In genomic region chr19:11256189-11256588, GRCh38 we compare ENCODE assay signal across 19 cellular contexts. TPM values are rescaled to one million over a fixed set of nuclear protein-coding genes. Genes with fewer than 3 reads are reported as not detected.
A peak's percentile ranks its signal among the peaks of the same experiment; 100 is the strongest.
DNase-seq lines count a peak whose midpoint lies in the region; ATAC-seq and TF ChIP-seq lines count a peak whose summit lies in the region.
"Had no signal": no experiment of that assay in that cellular context is flagged by ENCODE, and none has a peak within 500 bp of the region (broad histone marks: within the 10 kb centered on the region; RNA-seq: fewer than 3 reads in every experiment).

No MANE protein-coding gene starts in this region.

- no peak for ATAC-seq in SK-N-SH treated with all-trans-retinoic acid at 6 μM for 48 hours
- no peak for ATAC-seq in GM19351 (IDR thresholded peaks at IDR 0.05; ENCODE audit: unreplicated experiment)
- ATAC-seq: stimulated activated naive CD8-positive, alpha-beta T cell treated with anti-CD3 and anti-CD28 coated beads, Interleukin-15, amount 100 ng/mL, for 72 hours had no signal

- H3K36me3 ChIP-seq in SK-N-SH (replicated peaks in 1 of 2; ENCODE audit: control insufficient read depth in 1 of 2, insufficient read depth in 2 of 2, low read length in 1 of 2) = peaks cover 5 to 9% of the 10 kb centered on the region in 2 experiments
- H3K36me3 ChIP-seq in vagina = peaks cover 0 to 15% of the 10 kb centered on the region in 2 donors
- H3K36me3 ChIP-seq: neural progenitor cell had no signal

- H3F3A ChIP-seq in SK-N-SH (replicated peaks; ENCODE audit: insufficient read depth) = no peaks in the 10 kb centered on the region

- no peak for TF ChIP-seq CTCF in SK-N-SH (IDR thresholded peaks at IDR 0.05)
- TF ChIP-seq CTCF in vagina (IDR thresholded peaks at IDR 0.05) = no peak
- no peak for TF ChIP-seq CTCF in chondrocyte (IDR thresholded peaks at IDR 0.05)

- H4K20me1 ChIP-seq in SK-N-SH (ENCODE audit: insufficient read depth) = no peaks in the 10 kb centered on the region

- CTCF ChIA-PET in SK-N-SH (lab: Yijun Ruan, JAX) = interaction anchor here (0.6 to 6.6 kb wide), 6 partner anchors 10 to 226 kb away, joined by 3 to 48 read pairs (median 3); no protein-coding TSS in a partner anchor

- H3K4me3 Mint-ChIP-seq in chondrocyte (ENCODE audit: unreplicated experiment) = no peak overlapping the region
- H3K4me3 Mint-ChIP-seq: IgD-negative memory B cell; neural progenitor cell; stimulated activated naive CD8-positive, alpha-beta T cell treated with anti-CD3 and anti-CD28 coated beads, Interleukin-15, amount 100 ng/mL, for 72 hours had no signal

- H3K9ac ChIP-seq in SK-N-SH = no peak overlapping the region
- H3K9ac ChIP-seq: neural progenitor cell had no signal

- POLR2A ChIA-PET in SK-N-SH (lab: Yijun Ruan, JAX) = no interaction called here

- H3K27me3 Mint-ChIP-seq in chondrocyte (ENCODE audit: low read depth) = no peaks in the 10 kb centered on the region

- H3K27ac ChIP-seq in SK-N-SH (ENCODE audit: low read depth in 2 of 2, low read length in 1 of 2) (no peak overlapping the region), vagina (peak overlapping the region; percentile 54)
- H3K27ac ChIP-seq: neural progenitor cell had no signal

- no peaks in the 10 kb centered on the region for H3K27me3 ChIP-seq in SK-N-SH (ENCODE audit: insufficient read depth)
- no peaks in the 10 kb centered on the region for H3K27me3 ChIP-seq in vagina
- H3K27me3 ChIP-seq: neural progenitor cell had no signal

- no peak for TF ChIP-seq POLR2A in vagina (IDR thresholded peaks at IDR 0.05)

- no peaks in the 10 kb centered on the region for H3K9me2 ChIP-seq in SK-N-SH

- no peak overlapping the region for H2AFZ ChIP-seq in SK-N-SH (ENCODE audit: low read depth)
- H2AFZ ChIP-seq: neural progenitor cell had no signal

- H3K4me3 ChIP-seq in SK-N-SH (ENCODE audit: low read depth in 2 of 2, low read length in 1 of 2) = no peak overlapping the region
- H3K4me3 ChIP-seq in vagina = no peak overlapping the region
- H3K4me3 ChIP-seq: neural progenitor cell had no signal

- no peak overlapping the region for H3K27ac Mint-ChIP-seq in chondrocyte (ENCODE audit: unreplicated experiment)
- H3K27ac Mint-ChIP-seq: CD4-positive, CD25-positive, alpha-beta regulatory T cell; IgD-negative memory B cell; neural progenitor cell; stimulated activated naive CD8-positive, alpha-beta T cell treated with anti-CD3 and anti-CD28 coated beads, Interleukin-15, amount 100 ng/mL, for 72 hours had no signal

- 54% methylated on average over 2 of the region's 7 CpGs for WGBS in SK-N-SH (ENCODE audit: low lambda C conversion rate)

- H3K36me3 Mint-ChIP-seq in chondrocyte (ENCODE audit: low read depth) = peaks cover 1% of the 10 kb centered on the region
- H3K36me3 Mint-ChIP-seq: CD4-positive, CD25-positive, alpha-beta regulatory T cell; IgD-negative memory B cell; neural progenitor cell had no signal

- TF ChIP-seq RAD21 in SK-N-SH (IDR thresholded peaks at IDR 0.05; ENCODE audit: low read length) = no peak

- no peaks in the 10 kb centered on the region for H3K9me3 Mint-ChIP-seq in chondrocyte (ENCODE audit: low read depth)
- H3K9me3 Mint-ChIP-seq: CD4-positive, CD25-positive, alpha-beta regulatory T cell; IgD-negative memory B cell; neural progenitor cell; stimulated activated naive CD8-positive, alpha-beta T cell treated with anti-CD3 and anti-CD28 coated beads, Interleukin-15, amount 100 ng/mL, for 72 hours had no signal

- H3K79me2 ChIP-seq in SK-N-SH (ENCODE audit: insufficient read depth) = no peaks in the 10 kb centered on the region

- H3K9me3 ChIP-seq in SK-N-SH (no peaks in the 10 kb centered on the region), vagina (no peaks in the 10 kb centered on the region)

- TF ChIP-seq EP300 in SK-N-SH (IDR thresholded peaks at IDR 0.05; ENCODE audit: borderline replicate concordance in 1 of 2, low read depth in 1 of 2, low read length in 1 of 2) = no peak

- H3K4me1 Mint-ChIP-seq in chondrocyte (ENCODE audit: low read depth) = peaks cover 4% of the 10 kb centered on the region
- H3K4me1 Mint-ChIP-seq: stimulated activated naive CD8-positive, alpha-beta T cell treated with anti-CD3 and anti-CD28 coated beads, Interleukin-15, amount 100 ng/mL, for 72 hours had no signal

- DNase-seq in SK-N-SH = peak; percentile 55
- peak; percentile 53 for DNase-seq in glomerular visceral epithelial cell (ENCODE audit: extremely low spot score)
- peak; percentile 57 for DNase-seq in myocyte (ENCODE audit: low read depth)
- peak in 1 of 2 donors; percentile 79 for DNase-seq in vagina (ENCODE audit: extremely low spot score in 2 of 2)
- no peak for DNase-seq in chondrocyte (ENCODE audit: low spot score)
- no peak for DNase-seq in SIG-M5 treated with dmso at 0.1 percent for 504 hours (lab: John Stamatoyannopoulos, UW; ENCODE audit: unreplicated experiment)
- DNase-seq: 8988T; activated CD4-positive, CD25-positive, alpha-beta regulatory T cell treated with anti-CD3 and anti-CD28 coated beads, Interleukin-2, amount 50 U/mL, for 72 hours; activated T-cell treated with anti-CD3 and anti-CD28 coated beads, Interleukin-2, amount 50 U/mL, for 1 hour; CD4-positive, CD25-positive, alpha-beta regulatory T cell; NCI-H1105; NCI-H446; small intestine; stimulated activated naive CD8-positive, alpha-beta T cell treated with anti-CD3 and anti-CD28 coated beads, Interleukin-15, amount 100 ng/mL, for 72 hours had no signal

- intact Hi-C loops in vagina (cut with DNase I) = no loop called here

- no peak overlapping the region for H3K4me2 ChIP-seq in SK-N-SH
- H3K4me2 ChIP-seq: neural progenitor cell had no signal

- H3K4me1 ChIP-seq in SK-N-SH (ENCODE audit: control insufficient read depth in 1 of 2, insufficient read depth in 2 of 2, low read depth in 1 of 2, low read length in 1 of 2) = no peaks in the 10 kb centered on the region; a peak in 1 of 4 replicates
- peaks cover 2% of the 10 kb centered on the region for H3K4me1 ChIP-seq in vagina
- H3K4me1 ChIP-seq: neural progenitor cell had no signal

TF ChIP-seq in SK-N-SH, 30 proteins besides CTCF, POLR2A, EP300 and RAD21 (continues in another document):
- TF ChIP-seq, protein P1, sequence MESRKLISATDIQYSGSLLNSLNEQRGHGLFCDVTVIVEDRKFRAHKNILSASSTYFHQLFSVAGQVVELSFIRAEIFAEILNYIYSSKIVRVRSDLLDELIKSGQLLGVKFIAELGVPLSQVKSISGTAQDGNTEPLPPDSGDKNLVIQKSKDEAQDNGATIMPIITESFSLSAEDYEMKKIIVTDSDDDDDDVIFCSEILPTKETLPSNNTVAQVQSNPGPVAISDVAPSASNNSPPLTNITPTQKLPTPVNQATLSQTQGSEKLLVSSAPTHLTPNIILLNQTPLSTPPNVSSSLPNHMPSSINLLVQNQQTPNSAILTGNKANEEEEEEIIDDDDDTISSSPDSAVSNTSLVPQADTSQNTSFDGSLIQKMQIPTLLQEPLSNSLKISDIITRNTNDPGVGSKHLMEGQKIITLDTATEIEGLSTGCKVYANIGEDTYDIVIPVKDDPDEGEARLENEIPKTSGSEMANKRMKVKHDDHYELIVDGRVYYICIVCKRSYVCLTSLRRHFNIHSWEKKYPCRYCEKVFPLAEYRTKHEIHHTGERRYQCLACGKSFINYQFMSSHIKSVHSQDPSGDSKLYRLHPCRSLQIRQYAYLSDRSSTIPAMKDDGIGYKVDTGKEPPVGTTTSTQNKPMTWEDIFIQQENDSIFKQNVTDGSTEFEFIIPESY (IDR thresholded peaks at IDR 0.05; ENCODE audit: borderline replicate concordance, low read depth) = no peak

TF ChIP-seq in SK-N-SH treated with all-trans-retinoic acid at 6 μM for 48 hours, 23 proteins besides CTCF, POLR2A, EP300 and RAD21 (continues in another document):
- no peak for TF ChIP-seq CSRNP3 (CRISPR knock-in tag; IDR thresholded peaks at IDR 0.05)
- no peak for TF ChIP-seq ZNF8 (CRISPR knock-in tag; IDR thresholded peaks at IDR 0.05)
- no peak for TF ChIP-seq PPARA (CRISPR knock-in tag; IDR thresholded peaks at IDR 0.05; ENCODE audit: borderline replicate concordance)
- TF ChIP-seq ARNTL (CRISPR knock-in tag; IDR thresholded peaks at IDR 0.05; ENCODE audit: borderline replicate concordance, low read depth) = no peak
- no peak for TF ChIP-seq BACH2 (CRISPR knock-in tag; IDR thresholded peaks at IDR 0.05; ENCODE audit: borderline replicate concordance)
- no peak for TF ChIP-seq ZC3H10 (CRISPR knock-in tag; IDR thresholded peaks at IDR 0.05)
- no peak for TF ChIP-seq ZFP30 (CRISPR knock-in tag; IDR thresholded peaks at IDR 0.05)

RNA-seq across cellular contexts. Expression of gene DOCK6, which starts 6.1 kb away (rescaled TPM):
- polyA plus RNA-seq in SK-N-SH (2012; rRNA removed) = 14.0 and 18.3 TPM in 2 replicates
- 5.5 and 9.7 TPM in 2 replicates for polyA plus RNA-seq in SK-N-SH (2012; cell fraction: cytosol; rRNA removed)
- 68.6 and 74.5 TPM in 2 replicates for polyA plus RNA-seq in SK-N-SH (2012; cell fraction: nucleus; rRNA removed)
- 10.1 and 12.7 TPM in 2 replicates for total RNA-seq in myocyte
- 35.2 TPM for polyA plus RNA-seq in myocyte (2012)
- total RNA-seq in vagina = 65.8 TPM
- total RNA-seq in chondrocyte = 40.7 to 46.0 TPM (median 44.4 TPM) in 3 replicates

RNA-seq across cellular contexts. Expression of gene ANGPTL8, which starts 16.8 kb away (rescaled TPM):
- 0.21 TPM in 1 of 2 replicates, not detected in the other for polyA plus RNA-seq in SK-N-SH (2012; rRNA removed)
- polyA plus RNA-seq in SK-N-SH (2012; cell fraction: cytosol; rRNA removed) = 0.08 and 0.25 TPM in 2 replicates
- polyA plus RNA-seq in SK-N-SH (2012; cell fraction: nucleus; rRNA removed) = 0.41 and 0.66 TPM in 2 replicates
- total RNA-seq in myocyte = not detected in 2 replicates
- polyA plus RNA-seq in myocyte (2012) = 0.32 TPM
- not detected for total RNA-seq in vagina
- not detected in 3 replicates for total RNA-seq in chondrocyte
- total RNA-seq: CD4-positive, CD25-positive, alpha-beta regulatory T cell had no signal
- polyA plus RNA-seq: CD4-positive, CD25-positive, alpha-beta regulatory T cell; IgD-negative memory B cell had no signal

RNA-seq across cellular contexts. Expression of gene TSPAN16, which starts 39.8 kb away (rescaled TPM):
- polyA plus RNA-seq in SK-N-SH (2012; rRNA removed) = not detected in 2 replicates
- polyA plus RNA-seq in SK-N-SH (2012; cell fraction: cytosol; rRNA removed) = not detected in 2 replicates
- not detected in 2 replicates for polyA plus RNA-seq in SK-N-SH (2012; cell fraction: nucleus; rRNA removed)
- not detected in 2 replicates for total RNA-seq in myocyte
- not detected for polyA plus RNA-seq in myocyte (2012)
- total RNA-seq in vagina = not detected
- not detected in 3 replicates for total RNA-seq in chondrocyte
- total RNA-seq: CD4-positive, CD25-positive, alpha-beta regulatory T cell had no signal
- polyA plus RNA-seq: adipose tissue; CD4-positive, CD25-positive, alpha-beta regulatory T cell; IgD-negative memory B cell; small intestine had no signal

RNA-seq across cellular contexts. Expression of gene KANK2, which starts 58.8 kb away (rescaled TPM):
- 63.9 and 92.4 TPM in 2 replicates for polyA plus RNA-seq in SK-N-SH (2012; rRNA removed)
- polyA plus RNA-seq in SK-N-SH (2012; cell fraction: cytosol; rRNA removed) = 53.5 and 70.6 TPM in 2 replicates
- 95.9 and 113 TPM in 2 replicates for polyA plus RNA-seq in SK-N-SH (2012; cell fraction: nucleus; rRNA removed)
- 317 and 438 TPM in 2 replicates for total RNA-seq in myocyte
- 337 TPM for polyA plus RNA-seq in myocyte (2012)
- total RNA-seq in vagina = 486 TPM
- total RNA-seq in chondrocyte = 238 to 345 TPM (median 243 TPM) in 3 replicates
- polyA plus RNA-seq: IgD-negative memory B cell had no signal

Comparison
In these comparisons a context has a peak if more than half of its experiments do, and no peak if none do; other contexts are left out.
1. DNase-seq: peak in SK-N-SH (single experiment), glomerular visceral epithelial cell (single experiment) and myocyte (single experiment); none in chondrocyte (single experiment) and SIG-M5 treated with dmso at 0.1 percent for 504 hours (single experiment).